Comparison of ENCODE assay signal across 8 cellular contexts in genomic region chr1:89547563-89548485, GRCh38. TPM values are rescaled to one million over a fixed set of nuclear protein-coding genes. Genes with fewer than 3 reads are reported as not detected.
DNase-seq lines count a peak whose midpoint lies in the region; ATAC-seq and TF ChIP-seq lines count a peak whose summit lies in the region.
"Had no signal": no experiment of that assay in that cellular context is flagged by ENCODE, and none has a peak within 500 bp of the region (broad histone marks: within the 10 kb centered on the region; RNA-seq: fewer than 3 reads in every experiment).

No MANE protein-coding gene starts in this region.

- POLR2A ChIA-PET in CD4-positive, alpha-beta T cell (lab: Charles Lee), result no interaction called here

- H3K27ac Mint-ChIP-seq in CD4-positive, alpha-beta T cell, result no peak overlapping the region

- H3K27ac ChIP-seq in brain microvascular endothelial cell (no peak overlapping the region), prostate gland (no peak overlapping the region)
- H3K27ac ChIP-seq in CD4-positive, alpha-beta T cell (ENCODE audit: low read depth, low read length), result no peak overlapping the region

- TF ChIP-seq POLR2A in prostate gland (IDR thresholded peaks at IDR 0.05), result no peak

- CTCF ChIA-PET in CD4-positive, alpha-beta T cell (lab: Charles Lee), result no interaction called here

- in situ Hi-C loops in brain microvascular endothelial cell (cut with HindIII; ENCODE audit: low pct_ligation_motif_present, low sequenced_read_pairs), result no loop called here

- WGBS in prostate gland, result 57% methylated on average over 3 of the region's 3 CpGs

- intact Hi-C loops in prostate gland (cut with DNase I), result no loop called here
- intact Hi-C loops in CD4-positive, alpha-beta T cell (cut with DNase I, micrococcal nuclease), result no loop called here

- TF ChIP-seq CTCF in brain microvascular endothelial cell (IDR thresholded peaks at IDR 0.05; ENCODE audit: low read depth, low read length, missing control alignments) (no peak), prostate gland (IDR thresholded peaks at IDR 0.05) (no peak)
- no peak for TF ChIP-seq CTCF in CD4-positive, alpha-beta T cell (IDR thresholded peaks at IDR 0.05)

- DNase-seq in NCI-H1694 treated with DMSO at 0.1 percent for 48 hours (lab: John Stamatoyannopoulos, UW) (peak; percentile 91), brain microvascular endothelial cell (peak; percentile 57), prostate gland (ENCODE audit: low spot score) (peak; percentile 54), NCI-H128 (lab: John Stamatoyannopoulos, UW; ENCODE audit: unreplicated experiment) (no peak)
- DNase-seq in CD4-positive, alpha-beta T cell, result no peak
- DNase-seq: activated CD4-positive, CD25-positive, alpha-beta regulatory T cell had no signal

- H3K36me3 ChIP-seq in brain microvascular endothelial cell (replicated peaks) (no peaks in the 10 kb centered on the region), prostate gland (no peaks in the 10 kb centered on the region)

- no peaks in the 10 kb centered on the region for H3K27me3 Mint-ChIP-seq in CD4-positive, alpha-beta T cell

- no peaks in the 10 kb centered on the region for H3K9me3 ChIP-seq in prostate gland
- H3K9me3 ChIP-seq in CD4-positive, alpha-beta T cell (ENCODE audit: control insufficient read depth, low read length), result no peaks in the 10 kb centered on the region

- H3K27me3 ChIP-seq in brain microvascular endothelial cell (replicated peaks) (no peaks in the 10 kb centered on the region), prostate gland (replicated peaks; ENCODE audit: insufficient read depth) (no peaks in the 10 kb centered on the region)
- no peaks in the 10 kb centered on the region for H3K27me3 ChIP-seq in CD4-positive, alpha-beta T cell (ENCODE audit: control insufficient read depth, insufficient read depth, low read length)

- H3K4me3 ChIP-seq in brain microvascular endothelial cell (ENCODE audit: low read depth, low read length) (no peak overlapping the region), prostate gland (no peak overlapping the region)

- peaks cover 82% of the 10 kb centered on the region for H3K4me1 Mint-ChIP-seq in CD4-positive, alpha-beta T cell (ENCODE audit: low read depth)

- peaks cover 4% of the 10 kb centered on the region for H3K4me1 ChIP-seq in prostate gland (replicated peaks)

- peaks cover 24% of the 10 kb centered on the region for H3K36me3 Mint-ChIP-seq in CD4-positive, alpha-beta T cell (ENCODE audit: low read depth)

- H3K4me3 Mint-ChIP-seq in CD4-positive, alpha-beta T cell, result no peak overlapping the region

- ATAC-seq in GM18868 (IDR thresholded peaks at IDR 0.05; ENCODE audit: unreplicated experiment) (peak; percentile 64), GM18858 (IDR thresholded peaks at IDR 0.05; ENCODE audit: unreplicated experiment) (no peak)
- ATAC-seq in CD4-positive, alpha-beta T cell (ENCODE audit: poor library complexity), result no peak

- no peaks in the 10 kb centered on the region for H3K9me3 Mint-ChIP-seq in CD4-positive, alpha-beta T cell

RNA-seq across cellular contexts. Expression of gene LRRC8B, which starts 23.2 kb away (rescaled TPM):
- 10 to 100 TPM; 13.9 to 25.6 TPM for total RNA-seq in prostate gland
- total RNA-seq in CD4-positive, alpha-beta T cell, result 10 to 100 TPM; 15.4 to 16.8 TPM

Comparison
In these comparisons a context has a peak if more than half of its experiments do, and no peak if none do; other contexts are left out.
1. DNase-seq: peak in NCI-H1694 treated with DMSO at 0.1 percent for 48 hours (single experiment), brain microvascular endothelial cell (single experiment) and prostate gland (single experiment); none in NCI-H128 (single experiment) and CD4-positive, alpha-beta T cell (0 of 10).